In the genomic region with DNA sequence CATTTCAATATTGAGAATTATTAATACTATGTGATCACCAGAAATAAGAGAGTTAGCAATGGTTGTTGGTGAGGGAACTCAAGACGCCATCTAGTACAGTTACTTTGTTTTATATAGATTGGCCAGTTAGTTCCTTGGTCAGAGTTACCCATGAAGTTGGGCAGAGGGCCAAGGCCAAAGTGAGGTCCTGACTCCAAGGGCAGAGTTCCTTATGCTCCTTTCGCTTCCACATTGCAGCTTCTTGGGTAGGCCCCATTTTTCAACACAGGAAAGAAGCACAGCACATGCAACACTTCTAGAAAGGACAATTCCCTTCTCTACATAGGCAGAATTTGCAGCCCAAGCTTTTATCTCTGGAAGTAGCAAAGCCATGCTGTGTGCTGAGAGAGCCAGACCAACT, we compare ENCODE assay signal across 20 cellular contexts.
DNase-seq lines count a peak whose midpoint lies in the region; ATAC-seq and TF ChIP-seq lines count a peak whose summit lies in the region.
"Had no signal": no experiment of that assay in that cellular context is flagged by ENCODE, and none has a peak within 500 bp of the region (broad histone marks: within the 10 kb centered on the region; RNA-seq: fewer than 3 reads in every experiment).

No MANE protein-coding gene starts in this region.

- ATAC-seq in heart left ventricle (peak; percentile 33 to 78 (median 62)), HG03439 (IDR thresholded peaks at IDR 0.05; ENCODE audit: unreplicated experiment) (no peak)

- no peaks in the 10 kb centered on the region for H3K9me3 ChIP-seq in adrenal gland (replicated peaks in 1 of 3)
- no peaks in the 10 kb centered on the region for H3K9me3 ChIP-seq in heart left ventricle
- no peaks in the 10 kb centered on the region for H3K9me3 ChIP-seq in tibial artery

- 66 to 83% (median 79%) methylated on average over 2 of the region's 2 CpGs for WGBS in adrenal gland, 4 donors
- WGBS in heart left ventricle, 4 donors = 80 to 91% (median 87%) methylated on average over 2 of the region's 2 CpGs

- TF ChIP-seq CTCF in adrenal gland (IDR thresholded peaks at IDR 0.05) (no peak), heart left ventricle (IDR thresholded peaks at IDR 0.05) (no peak), tibial artery (IDR thresholded peaks at IDR 0.05) (no peak)

- peak; percentile 39 to 78 (median 65) for DNase-seq in adrenal gland
- peak; percentile 56 to 81 (median 62) for DNase-seq in heart left ventricle
- peak; percentile 33 for DNase-seq in midbrain (lab: John Stamatoyannopoulos, UW)
- DNase-seq in tibial artery = peak; percentile 78 to 79
- no peak for DNase-seq in activated gamma-delta T cell (lab: John Stamatoyannopoulos, UW)
- DNase-seq in kidney glomerular epithelial cell (lab: John Stamatoyannopoulos, UW) = no peak
- DNase-seq: activated CD4-positive, CD25-positive, alpha-beta regulatory T cell treated with anti-CD3 and anti-CD28 coated beads, Interleukin-2, amount 50 U/mL, for 72 hours; activated naive CD4-positive, alpha-beta T cell; activated T-cell treated with anti-CD3 and anti-CD28 coated beads, Interleukin-2, amount 50 U/mL, for 1 hour; amniotic stem cell; dermis blood vessel endothelial cell; DMS79; HFFc6; NCI-H1092; NCI-H187 treated with DMSO at 0.1 percent for 48 hours; NCI-H2227 treated with DMSO at 0.1 percent for 48 hours; NCI-H82; OCI-M1; SW 1271 had no signal

- H3K27ac ChIP-seq in adrenal gland (peak overlapping the region in 2 of 5 donors; percentile 31 to 54), heart left ventricle (peak overlapping the region in 7 of 12 donors; percentile 15 to 88 (median 31)), tibial artery (no peak overlapping the region)

- H3K4me3 ChIP-seq in adrenal gland (no peak overlapping the region), heart left ventricle (no peak overlapping the region), tibial artery (no peak overlapping the region)

- intact Hi-C loops in adrenal gland (cut with DNase I) = no loop called here
- intact Hi-C loops in heart left ventricle (cut with DNase I) = no loop called here
- intact Hi-C loops in tibial artery (cut with DNase I; ENCODE audit: low total_unique reads) = no loop called here

- H3K36me3 ChIP-seq in adrenal gland (replicated peaks in 1 of 2) (no peaks in the 10 kb centered on the region), heart left ventricle (no peaks in the 10 kb centered on the region), tibial artery (no peaks in the 10 kb centered on the region)

- H3K4me1 ChIP-seq in adrenal gland (replicated peaks in 1 of 2) (peaks cover 0 to 11% of the 10 kb centered on the region in 2 donors), heart left ventricle (peaks cover 0 to 53% (median 14%) of the 10 kb centered on the region in 12 donors), tibial artery (peaks cover 0 to 67% (median 14%) of the 10 kb centered on the region in 4 donors)

- TF ChIP-seq POLR2A in adrenal gland (IDR thresholded peaks at IDR 0.05) = no peak
- TF ChIP-seq POLR2A in heart left ventricle (IDR thresholded peaks at IDR 0.05) = no peak

- H3K27me3 ChIP-seq in adrenal gland (no peaks in the 10 kb centered on the region), heart left ventricle (peaks cover 0 to 6% (median 0%) of the 10 kb centered on the region in 9 donors), tibial artery (no peaks in the 10 kb centered on the region)

Comparison
In these comparisons a context has a peak if more than half of its experiments do, and no peak if none do; other contexts are left out.
1. DNase-seq: peak in adrenal gland (7 of 7), heart left ventricle (5 of 5), midbrain (single experiment) and tibial artery (2 of 2); none in activated gamma-delta T cell (single experiment) and kidney glomerular epithelial cell (single experiment).
2. H3K27ac ChIP-seq: peak in heart left ventricle (7 of 12); none in tibial artery (0 of 2).